In genomic region chr4:186104114-186104894, GRCh38 we compare ENCODE assay signal across 8 cellular contexts. TPM values are rescaled to one million over a fixed set of nuclear protein-coding genes. Genes with fewer than 3 reads are reported as not detected.
DNase-seq lines count a peak whose midpoint lies in the region; ATAC-seq, FAIRE-seq and TF ChIP-seq lines count a peak whose summit lies in the region.

TSS of gene FAM149A (plus strand) at chr4:186104704.

- TF ChIP-seq POLR2A in H54 (IDR thresholded peaks at IDR 0.05; ENCODE audit: low read depth, low read length), result no peak

- H3K36me3 Mint-ChIP-seq in astrocyte (ENCODE audit: low read depth, unreplicated experiment), result no peaks in the 10 kb centered on the region

- H3K4me1 Mint-ChIP-seq in astrocyte (ENCODE audit: low read depth, unreplicated experiment), result peaks cover 7% of the 10 kb centered on the region

- H3K9ac ChIP-seq in astrocyte (ENCODE audit: low read length) (peak within 1 kb of the TSS; percentile 35), keratinocyte (ENCODE audit: control insufficient read depth, extremely low read depth, insufficient read depth, low read length) (no peak within 1 kb of the TSS)

- no peaks in the 10 kb centered on the region for H3K9me1 ChIP-seq in keratinocyte (ENCODE audit: control insufficient read depth, extremely low read depth, insufficient read depth, low read length)

- H3K27me3 ChIP-seq in SJSA1 (replicated peaks) (peaks cover 29% of the 10 kb centered on the region), astrocyte (ENCODE audit: insufficient read depth, low read length) (peaks cover 22% of the 10 kb centered on the region), keratinocyte (ENCODE audit: control insufficient read depth, extremely low read depth, insufficient read depth, low read length) (peaks cover 33% of the 10 kb centered on the region)

- no peaks in the 10 kb centered on the region for H3K79me2 ChIP-seq in astrocyte (ENCODE audit: insufficient read depth, low read length)
- H3K79me2 ChIP-seq in keratinocyte (ENCODE audit: control insufficient read depth, insufficient read depth, low read length), result no peaks in the 10 kb centered on the region

- no peak for TF ChIP-seq CTCF in astrocyte (IDR thresholded peaks at IDR 0.05; ENCODE audit: insufficient read depth, low read depth, low read length)
- TF ChIP-seq CTCF in keratinocyte (optimal IDR thresholded peaks at IDR 0.05 in 1 of 3, IDR thresholded peaks at IDR 0.05 in 1 of 3, conservative IDR thresholded peaks at IDR 0.05 in 1 of 3; ENCODE audit: extremely low read depth in 1 of 3, insufficient read depth in 2 of 3, low read length in 3 of 3), result no peak

- H2AFZ ChIP-seq in astrocyte (ENCODE audit: low read depth, low read length) (peak within 1 kb of the TSS; percentile 61), keratinocyte (ENCODE audit: control insufficient read depth, low read length) (no peak within 1 kb of the TSS)

- no peak for FAIRE-seq in astrocyte (lab: Jason Lieb, UNC)
- no peak for FAIRE-seq in keratinocyte (lab: Jason Lieb, UNC)
- no peak for FAIRE-seq in H54 (lab: Jason Lieb, UNC)

- H3K27ac ChIP-seq in SJSA1 (no peak within 1 kb of the TSS), astrocyte (ENCODE audit: low read depth, low read length) (no peak within 1 kb of the TSS), keratinocyte (ENCODE audit: control insufficient read depth, insufficient read depth, low read length) (no peak within 1 kb of the TSS)

- H3K4me3 Mint-ChIP-seq in astrocyte (ENCODE audit: unreplicated experiment), result peak within 1 kb of the TSS; percentile 84

- H3K9me3 ChIP-seq in SJSA1 (replicated peaks) (no peaks in the 10 kb centered on the region), astrocyte (ENCODE audit: insufficient read depth, low read depth, low read length) (no peaks in the 10 kb centered on the region), keratinocyte (ENCODE audit: control insufficient read depth, low read depth, low read length) (no peaks in the 10 kb centered on the region)

- dilution Hi-C loops in keratinocyte (cut with MboI; ENCODE audit: extremely low pct_ligation_motif_present, low sequenced_read_pairs), result no loop called here

- H4K20me1 ChIP-seq in astrocyte (ENCODE audit: insufficient read depth, low read length) (no peaks in the 10 kb centered on the region), keratinocyte (ENCODE audit: control insufficient read depth, extremely low read depth, insufficient read depth, low read length) (no peaks in the 10 kb centered on the region)

- DNase-seq in SJSA1 (ENCODE audit: low read depth in 1 of 2, low spot score in 2 of 2) (no peak), astrocyte (ENCODE audit: low read depth) (no peak), keratinocyte (ENCODE audit: low read depth, low spot score) (no peak), COR-L47 (lab: John Stamatoyannopoulos, UW) (no peak), H54 (ENCODE audit: insufficient read length, low spot score) (no peak)
- DNase-seq in stimulated activated CD4-positive, alpha-beta T cell treated with anti-CD3 and anti-CD28 coated beads, Interleukin-12 subunit alpha, Interleukin-12 subunit beta, amount 100 ng/mL, for 24 hours (ENCODE audit: low read depth in 2 of 2), result peak; percentile 19 to 50

- H3K4me3 ChIP-seq in SJSA1, result peak within 1 kb of the TSS; percentile 23
- peak within 1 kb of the TSS; percentile 42 for H3K4me3 ChIP-seq in astrocyte (ENCODE audit: insufficient read depth, low read depth, low read length)
- peak within 1 kb of the TSS in 2 of 3 experiments; percentile 7 to 14 for H3K4me3 ChIP-seq in keratinocyte (ENCODE audit: control insufficient read depth in 2 of 3, extremely low read depth in 1 of 3, insufficient read depth in 2 of 3, low read depth in 1 of 3, low read length in 3 of 3)

- H3K36me3 ChIP-seq in SJSA1, result no peaks in the 10 kb centered on the region
- no peaks in the 10 kb centered on the region for H3K36me3 ChIP-seq in astrocyte (ENCODE audit: insufficient read depth, low read length)
- no peaks in the 10 kb centered on the region for H3K36me3 ChIP-seq in keratinocyte (ENCODE audit: control insufficient read depth in 2 of 2, extremely low read depth in 1 of 2, insufficient read depth in 2 of 2, low read length in 2 of 2)

- peaks cover 2% of the 10 kb centered on the region for H3K9me3 Mint-ChIP-seq in astrocyte (ENCODE audit: unreplicated experiment)

- H3K4me1 ChIP-seq in SJSA1 (replicated peaks) (peaks cover 8% of the 10 kb centered on the region), astrocyte (ENCODE audit: insufficient read depth, low read length) (no peaks in the 10 kb centered on the region), keratinocyte (ENCODE audit: control insufficient read depth, extremely low read depth, insufficient read depth, low read length) (no peaks in the 10 kb centered on the region)

- peak; percentile 70 for ATAC-seq in GM19043 (IDR thresholded peaks at IDR 0.05; ENCODE audit: low read depth, unreplicated experiment)
- peak; percentile 53 for ATAC-seq in HG03025 (IDR thresholded peaks at IDR 0.05; ENCODE audit: low FRiP score, unreplicated experiment)

- H3K27ac Mint-ChIP-seq in astrocyte (ENCODE audit: unreplicated experiment), result no peak within 1 kb of the TSS

- H3K27me3 Mint-ChIP-seq in astrocyte (ENCODE audit: low read depth, unreplicated experiment), result peaks cover 39% of the 10 kb centered on the region

- H3K4me2 ChIP-seq in astrocyte (ENCODE audit: low read length) (peak within 1 kb of the TSS; percentile 81), keratinocyte (ENCODE audit: control insufficient read depth, extremely low read depth, insufficient read depth, low read depth, low read length) (peak within 1 kb of the TSS; percentile 51)

RNA-seq across cellular contexts. Expression of gene FAM149A, which starts in this region (rescaled TPM):
- total RNA-seq in SJSA1 (2014; rRNA removed; shearing (Covaris generic)), result 0.42 TPM in 1 of 2 replicates, not detected in the other
- 1.2 and 1.7 TPM in 2 replicates for total RNA-seq in astrocyte
- 0.41 to 0.68 TPM (median 0.66 TPM) in 3 replicates for polyA plus RNA-seq in keratinocyte
- not detected for polyA plus RNA-seq in keratinocyte (2011; ENCODE audit: low read depth)
- 0.53 and 0.75 TPM in 2 replicates for polyA plus RNA-seq in keratinocyte (2011; cell fraction: cytosol; rRNA removed)
- 0.43 and 0.59 TPM in 2 replicates for polyA plus RNA-seq in keratinocyte (2011; cell fraction: nucleus; rRNA removed)
- polyA plus RNA-seq in keratinocyte (2012; ENCODE audit: low replicate concordance), result 0.50 TPM in 1 of 2 replicates, not detected in the other
- 0.36 to 1.1 TPM in 2 of 3 replicates, not detected in the other for polyA minus RNA-seq in keratinocyte
- 0.96 TPM for polyA minus RNA-seq in keratinocyte (2011; cell fraction: cytosol; rRNA and poly(A)+ RNA removed)
- polyA minus RNA-seq in keratinocyte (2011; cell fraction: nucleus; rRNA and poly(A)+ RNA removed), result 0.39 TPM in 1 of 2 replicates, not detected in the other

Comparison
In these comparisons a context has a peak if more than half of its experiments do, and no peak if none do; other contexts are left out.
1. DNase-seq: peak in stimulated activated CD4-positive, alpha-beta T cell treated with anti-CD3 and anti-CD28 coated beads, Interleukin-12 subunit alpha, Interleukin-12 subunit beta, amount 100 ng/mL, for 24 hours (2 of 2); none in SJSA1 (0 of 2), astrocyte (single experiment), keratinocyte (single experiment), COR-L47 (single experiment) and H54 (single experiment).
2. Peak in every context shown above with its lines, with median percentiles within 50 percentile points of each other: H3K4me3 ChIP-seq.